Comparison of ENCODE assay signal across 11 cellular contexts in genomic region chr5:68086857-68087256, GRCh38.
DNase-seq lines count a peak whose midpoint lies in the region; ATAC-seq, FAIRE-seq and TF ChIP-seq lines count a peak whose summit lies in the region.
"Had no signal": no experiment of that assay in that cellular context is flagged by ENCODE, and none has a peak within 500 bp of the region (broad histone marks: within the 10 kb centered on the region; RNA-seq: fewer than 3 reads in every experiment).

No MANE protein-coding gene starts in this region.

- H3K9ac ChIP-seq in Karpas-422 (ENCODE audit: low read length) (no peak overlapping the region), kidney (ENCODE audit: low read length in 2 of 2) (no peak overlapping the region)

- H3K27ac ChIP-seq in Karpas-422 (ENCODE audit: low read length): no peak overlapping the region
- H3K27ac ChIP-seq in left lung: peak overlapping the region; percentile 26 to 54
- H3K27ac ChIP-seq in temporal lobe (ENCODE audit: low read depth, low read length): peak overlapping the region; percentile 77
- H3K27ac ChIP-seq in kidney (ENCODE audit: low read depth in 2 of 2, low read length in 2 of 2): no peak overlapping the region
- H3K27ac ChIP-seq: prostate gland had no signal

- ATAC-seq in left lung (peak; percentile 62), HG03196 (IDR thresholded peaks at IDR 0.05; ENCODE audit: unreplicated experiment) (no peak), GM21717 (IDR thresholded peaks at IDR 0.05; ENCODE audit: unreplicated experiment) (no peak)

- FAIRE-seq in kidney (lab: Jason Lieb, UNC): no peak

- DNase-seq in Karpas-422 (no peak), left lung (peak in 1 of 2 donors; percentile 39), kidney (no peak), mesothelial cell of epicardium (ENCODE audit: low spot score in 2 of 2, unreplicated experiment in 2 of 2) (no peak)
- DNase-seq: activated CD8-positive, alpha-beta memory T cell treated with anti-CD3 and anti-CD28 coated beads for 24 hours had no signal

- H3K9me3 ChIP-seq in Karpas-422 (ENCODE audit: low read length): no peaks in the 10 kb centered on the region
- H3K9me3 ChIP-seq in left lung: no peaks in the 10 kb centered on the region
- H3K9me3 ChIP-seq in kidney (ENCODE audit: control insufficient read depth in 1 of 2, low read length in 2 of 2): no peaks in the 10 kb centered on the region
- H3K9me3 ChIP-seq: prostate gland had no signal

- H3K4me1 ChIP-seq in Karpas-422 (ENCODE audit: low read length): peaks cover 11% of the 10 kb centered on the region
- H3K4me1 ChIP-seq in left lung: peaks cover 17 to 22% of the 10 kb centered on the region in 2 donors
- no peaks in the 10 kb centered on the region for H3K4me1 ChIP-seq in kidney (ENCODE audit: control insufficient read depth in 1 of 2, insufficient read depth in 1 of 2, low read depth in 1 of 2, low read length in 2 of 2)
- H3K4me1 ChIP-seq: prostate gland had no signal

- TF ChIP-seq CTCF in left lung (IDR thresholded peaks at IDR 0.05): no peak
- TF ChIP-seq CTCF in kidney (IDR thresholded peaks at IDR 0.05; ENCODE audit: borderline replicate concordance, extremely low read depth, insufficient read depth): no peak
- no peak for TF ChIP-seq CTCF in mesothelial cell of epicardium (IDR thresholded peaks at IDR 0.05; ENCODE audit: unreplicated experiment)

- no peak overlapping the region for H3K4me3 Mint-ChIP-seq in dendritic cell treated with granulocyte-macrophage colony-stimulating factor and Interleukin-4, amounts not matched to agents 40 ng/mL and 50 ng/mL, for 4 days
- H3K4me3 Mint-ChIP-seq in mesothelial cell of epicardium: no peak overlapping the region
- H3K4me3 Mint-ChIP-seq: brain had no signal

- no peaks in the 10 kb centered on the region for H3K79me2 ChIP-seq in Karpas-422 (ENCODE audit: low read length)

- H3K9me2 ChIP-seq in Karpas-422 (replicated peaks; ENCODE audit: insufficient read depth, low read length): no peaks in the 10 kb centered on the region

- H3K4me1 Mint-ChIP-seq in dendritic cell treated with granulocyte-macrophage colony-stimulating factor and Interleukin-4, amounts not matched to agents 40 ng/mL and 50 ng/mL, for 4 days (ENCODE audit: low read depth): peaks cover 10% of the 10 kb centered on the region
- H3K4me1 Mint-ChIP-seq in mesothelial cell of epicardium: peaks cover 7% of the 10 kb centered on the region

- H3K4me3 ChIP-seq in Karpas-422 (ENCODE audit: low read length) (no peak overlapping the region), left lung (no peak overlapping the region), kidney (ENCODE audit: low read length in 2 of 2) (no peak overlapping the region)
- H3K4me3 ChIP-seq: prostate gland had no signal

- H3K27me3 ChIP-seq in Karpas-422 (ENCODE audit: low read length) (no peaks in the 10 kb centered on the region), left lung (no peaks in the 10 kb centered on the region)

- intact Hi-C loops in dendritic cell treated with granulocyte-macrophage colony-stimulating factor and Interleukin-4, amounts not matched to agents 40 ng/mL and 50 ng/mL, for 4 days (cut with micrococcal nuclease): no loop called here
- intact Hi-C loops in left lung (cut with DNase I) (no loop called here), kidney (cut with DNase I) (no loop called here)

- peak overlapping the region; percentile 29 for H3K4me2 ChIP-seq in Karpas-422 (ENCODE audit: low read depth, low read length, poor library complexity, severe bottlenecking)

- H2AFZ ChIP-seq in Karpas-422 (ENCODE audit: low read length): no peak overlapping the region

- H3K9me3 Mint-ChIP-seq in dendritic cell treated with granulocyte-macrophage colony-stimulating factor and Interleukin-4, amounts not matched to agents 40 ng/mL and 50 ng/mL, for 4 days: peaks cover 8% of the 10 kb centered on the region
- peaks cover 16% of the 10 kb centered on the region for H3K9me3 Mint-ChIP-seq in mesothelial cell of epicardium

- H3K36me3 ChIP-seq in Karpas-422 (ENCODE audit: insufficient read depth, low read length) (no peaks in the 10 kb centered on the region), left lung (no peaks in the 10 kb centered on the region), kidney (ENCODE audit: control insufficient read depth in 1 of 2, insufficient read depth in 2 of 2, low read length in 2 of 2) (no peaks in the 10 kb centered on the region)
- H3K36me3 ChIP-seq: prostate gland had no signal

- H3K27ac Mint-ChIP-seq in dendritic cell treated with granulocyte-macrophage colony-stimulating factor and Interleukin-4, amounts not matched to agents 40 ng/mL and 50 ng/mL, for 4 days: peak overlapping the region; percentile 39
- H3K27ac Mint-ChIP-seq in mesothelial cell of epicardium: no peak overlapping the region
- H3K27ac Mint-ChIP-seq: brain had no signal

- no peaks in the 10 kb centered on the region for H4K20me1 ChIP-seq in Karpas-422 (ENCODE audit: insufficient read depth, low read depth, low read length)

- no peaks in the 10 kb centered on the region for H3K36me3 Mint-ChIP-seq in dendritic cell treated with granulocyte-macrophage colony-stimulating factor and Interleukin-4, amounts not matched to agents 40 ng/mL and 50 ng/mL, for 4 days (ENCODE audit: low read depth)
- peaks cover 1% of the 10 kb centered on the region for H3K36me3 Mint-ChIP-seq in mesothelial cell of epicardium
- H3K36me3 Mint-ChIP-seq: brain had no signal

- no peaks in the 10 kb centered on the region for H3K27me3 Mint-ChIP-seq in dendritic cell treated with granulocyte-macrophage colony-stimulating factor and Interleukin-4, amounts not matched to agents 40 ng/mL and 50 ng/mL, for 4 days
- H3K27me3 Mint-ChIP-seq in mesothelial cell of epicardium (ENCODE audit: low read depth): no peaks in the 10 kb centered on the region
- H3K27me3 Mint-ChIP-seq: brain had no signal

Comparison
In these comparisons a context has a peak if more than half of its experiments do, and no peak if none do; other contexts are left out.
1. H3K27ac ChIP-seq: peak in left lung (2 of 2) and temporal lobe (single experiment); none in Karpas-422 (single experiment) and kidney (0 of 2).